Comparison of ENCODE assay signal across 8 cellular contexts in the genomic region with DNA sequence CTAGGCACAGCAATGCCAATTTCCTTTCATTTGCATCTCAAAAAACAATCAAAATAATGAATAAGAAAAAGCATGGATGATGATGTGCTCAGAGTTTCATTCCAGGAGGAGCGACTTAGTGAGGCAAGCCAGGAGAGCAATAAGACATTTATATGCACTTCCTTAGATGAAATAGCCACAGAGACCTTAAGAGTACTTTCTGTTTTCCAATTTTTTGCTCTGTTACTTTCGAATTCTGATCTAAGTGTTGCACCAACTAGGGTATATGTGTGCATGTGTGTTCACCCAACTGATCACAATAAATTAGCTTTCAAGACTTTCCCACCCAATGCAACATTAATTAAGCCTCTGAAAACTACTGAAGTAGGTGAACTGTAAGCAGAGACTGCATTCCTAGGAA. TPM values are rescaled to one million over a fixed set of nuclear protein-coding genes. Genes with fewer than 3 reads are reported as not detected.
A peak's percentile ranks its signal among the peaks of the same experiment; 100 is the strongest.
DNase-seq lines count a peak whose midpoint lies in the region; ATAC-seq, FAIRE-seq and TF ChIP-seq lines count a peak whose summit lies in the region.

No MANE protein-coding gene starts in this region.

- no peak for TF ChIP-seq RAD21 in HepG2 (CRISPR knock-in tag; IDR thresholded peaks at IDR 0.05)

- no peaks in the 10 kb centered on the region for H3K79me2 ChIP-seq in HepG2 (ENCODE audit: insufficient read depth, low read length)

- POLR2A ChIA-PET in activated CD4-positive, alpha-beta T cell treated with anti-CD3 and anti-CD28 coated beads, Interleukin-2, amount 10 ng/mL, durations not matched to agents 7 days and 5 days (lab: Charles Lee): interaction anchor here (0.6 kb wide), 1 partner anchor 15 kb away, joined by 3 read pairs; no protein-coding TSS in a partner anchor
- POLR2A ChIA-PET in HepG2 (lab: Yijun Ruan, JAX): no interaction called here

- H3K4me1 ChIP-seq in HepG2 (ENCODE audit: insufficient read depth, low read length) (peaks cover 13% of the 10 kb centered on the region), suprapubic skin (peaks cover 27% of the 10 kb centered on the region)

- no peak for FAIRE-seq in HepG2 (lab: Jason Lieb, UNC)

- 43% methylated on average over 2 of the region's 2 CpGs for WGBS in HepG2 (ENCODE audit: low lambda C conversion rate)
- WGBS in suprapubic skin: 23% methylated on average over 2 of the region's 2 CpGs

- no peak overlapping the region for H2AFZ ChIP-seq in HepG2 (ENCODE audit: low read length)

- ATAC-seq in HepG2: no peak
- no peak for ATAC-seq in GM18907 (IDR thresholded peaks at IDR 0.05; ENCODE audit: unreplicated experiment)
- ATAC-seq in GM19324 (IDR thresholded peaks at IDR 0.05; ENCODE audit: low FRiP score, unreplicated experiment): no peak
- no peak for ATAC-seq in GM18858 (IDR thresholded peaks at IDR 0.05; ENCODE audit: unreplicated experiment)

- H3K9me3 ChIP-seq in HepG2 (ENCODE audit: low read length) (peaks cover 7% of the 10 kb centered on the region), suprapubic skin (no peaks in the 10 kb centered on the region)

- H3K4me2 ChIP-seq in HepG2 (ENCODE audit: low read depth, low read length): peak overlapping the region; percentile 86; the same call in 1 of the 2 replicates

- no TSS peak for BruUV-seq in HepG2 (replicated peaks; lab: Mats Ljungman, UMichigan)

- H3K4me3 ChIP-seq in astrocyte of the cerebellum (ENCODE audit: low read depth, low read length) (peak overlapping the region; percentile 50), HepG2 (replicated peaks in 1 of 3; ENCODE audit: insufficient read depth in 1 of 3, low read depth in 2 of 3, low read length in 3 of 3) (peak overlapping the region in 1 of 3 experiments; percentile 64; a peak in 1 of 6 replicates), suprapubic skin (peak overlapping the region; percentile 56)

- H3K9ac ChIP-seq in HepG2 (ENCODE audit: insufficient read depth, low read depth, low read length): no peak overlapping the region

- H3K27ac Mint-ChIP-seq in activated CD4-positive, alpha-beta T cell treated with anti-CD3 and anti-CD28 coated beads, Interleukin-2, amount 10 ng/mL, durations not matched to agents 7 days and 5 days: peak overlapping the region; percentile 83

- DNase-seq in activated CD4-positive, alpha-beta T cell treated with anti-CD3 and anti-CD28 coated beads, Interleukin-2, amount 10 ng/mL, durations not matched to agents 7 days and 5 days: no peak
- no peak for DNase-seq in activated CD4-positive, alpha-beta T cell treated with anti-CD3 and anti-CD28 coated beads, Interleukin-2, amount 50 U/mL, for 48 hours
- no peak for DNase-seq in astrocyte of the cerebellum (ENCODE audit: low read depth)
- DNase-seq in HepG2 (ENCODE audit: low spot score): no peak
- DNase-seq in suprapubic skin (ENCODE audit: low spot score in 2 of 2): no peak

- CTCF ChIA-PET in activated CD4-positive, alpha-beta T cell treated with anti-CD3 and anti-CD28 coated beads, Interleukin-2, amount 10 ng/mL, durations not matched to agents 7 days and 5 days (lab: Charles Lee): no interaction called here
- CTCF ChIA-PET in HepG2 (lab: Yijun Ruan, JAX; ENCODE audit: low intra/inter-chr PET ratio, low total read pairs): no interaction called here

- H3K27ac ChIP-seq in HepG2 (ENCODE audit: extremely low read length, insufficient read depth, low read length) (no peak overlapping the region), suprapubic skin (peak overlapping the region; percentile 90)

- peaks cover 10% of the 10 kb centered on the region for H3K9me3 Mint-ChIP-seq in activated CD4-positive, alpha-beta T cell treated with anti-CD3 and anti-CD28 coated beads, Interleukin-2, amount 10 ng/mL, durations not matched to agents 7 days and 5 days

- TF ChIP-seq POLR2A in HepG2 (IDR thresholded peaks at IDR 0.05; ENCODE audit: insufficient read depth in 1 of 2, low read depth in 2 of 2, low read length in 2 of 2) (no peak), suprapubic skin (IDR thresholded peaks at IDR 0.05) (no peak)

- H3K36me3 ChIP-seq in HepG2 (replicated peaks in 1 of 2; ENCODE audit: control insufficient read depth in 1 of 2, insufficient read depth in 2 of 2, low read length in 2 of 2) (no peaks in the 10 kb centered on the region), suprapubic skin (no peaks in the 10 kb centered on the region)

- no peaks in the 10 kb centered on the region for H4K20me1 ChIP-seq in HepG2 (ENCODE audit: insufficient read depth, low read length)

- TF ChIP-seq CTCF in astrocyte of the cerebellum (IDR thresholded peaks at IDR 0.05; ENCODE audit: low read depth, low read length, missing control alignments): no peak
- no peak for TF ChIP-seq CTCF in HepG2 (CRISPR knock-in tag; IDR thresholded peaks at IDR 0.05)
- TF ChIP-seq CTCF in suprapubic skin (IDR thresholded peaks at IDR 0.05): no peak

- intact Hi-C loops in HepG2 (cut with micrococcal nuclease; ENCODE audit: unreplicated experiment): loop anchor here (5.0 kb wide), 2 partner anchors 142 to 153 kb away; no protein-coding TSS in a partner anchor

- in situ Hi-C loops in astrocyte of the cerebellum (cut with HindIII; ENCODE audit: low sequenced_read_pairs) (no loop called here), HepG2 (cut with HindIII; ENCODE audit: extremely low pct_ligation_motif_present, low pct_unique_long_range_greater_than_20kb) (no loop called here)

- peaks cover 6% of the 10 kb centered on the region for H3K27me3 Mint-ChIP-seq in activated CD4-positive, alpha-beta T cell treated with anti-CD3 and anti-CD28 coated beads, Interleukin-2, amount 10 ng/mL, durations not matched to agents 7 days and 5 days

- peaks cover 24% of the 10 kb centered on the region for H3K4me1 Mint-ChIP-seq in activated CD4-positive, alpha-beta T cell treated with anti-CD3 and anti-CD28 coated beads, Interleukin-2, amount 10 ng/mL, durations not matched to agents 7 days and 5 days

- peak overlapping the region; percentile 85 for H3K4me3 Mint-ChIP-seq in activated CD4-positive, alpha-beta T cell treated with anti-CD3 and anti-CD28 coated beads, Interleukin-2, amount 10 ng/mL, durations not matched to agents 7 days and 5 days

- peaks cover 7% of the 10 kb centered on the region for H3K36me3 Mint-ChIP-seq in activated CD4-positive, alpha-beta T cell treated with anti-CD3 and anti-CD28 coated beads, Interleukin-2, amount 10 ng/mL, durations not matched to agents 7 days and 5 days (ENCODE audit: low read depth)

- no peak for TF ChIP-seq EP300 in HepG2 (IDR thresholded peaks at IDR 0.05; ENCODE audit: low read depth in 2 of 2, low read length in 2 of 2)
- TF ChIP-seq EP300 in HepG2 (CRISPR knock-in tag; IDR thresholded peaks at IDR 0.05; ENCODE audit: borderline replicate concordance): no peak
- TF ChIP-seq EP300 in suprapubic skin (IDR thresholded peaks at IDR 0.05): no peak

- H3K27me3 ChIP-seq in HepG2 (ENCODE audit: control insufficient read depth in 1 of 2, insufficient read depth in 2 of 2, low read length in 2 of 2) (peaks cover 0 to 7% of the 10 kb centered on the region in 2 experiments; a peak in 3 of 5 replicates), suprapubic skin (no peaks in the 10 kb centered on the region)

TF ChIP-seq in HepG2, 621 proteins besides CTCF, POLR2A, EP300 and RAD21:
- TF ChIP-seq CBX2 (IDR thresholded peaks at IDR 0.05; ENCODE audit: low read depth, low read length) (no peak), CBX2 (CRISPR knock-in tag; IDR thresholded peaks at IDR 0.05; ENCODE audit: low read depth) (no peak), U2AF2 (IDR thresholded peaks at IDR 0.05; ENCODE audit: low read depth, low read length) (no peak), ZNF790 (CRISPR knock-in tag; IDR thresholded peaks at IDR 0.05; ENCODE audit: borderline replicate concordance) (no peak), ZBTB20 (CRISPR knock-in tag; IDR thresholded peaks at IDR 0.05; ENCODE audit: borderline replicate concordance, low read depth) (no peak)

RNA-seq across cellular contexts. Expression of a gene that starts 0.7 kb away (rescaled TPM):
- 1 to 10 TPM; 4.8 to 5.2 TPM for total RNA-seq in activated CD4-positive, alpha-beta T cell treated with anti-CD3 and anti-CD28 coated beads, Interleukin-2, amount 10 ng/mL, durations not matched to agents 7 days and 5 days
- not detected in 2 replicates for total RNA-seq in HepG2 (2016; rRNA removed; fragmentation: Illumina TruSeq; extraction: Trizol)
- total RNA-seq in HepG2 (2016; cell fraction: cytosol; rRNA removed; fragmentation: Illumina TruSeq; extraction: Trizol; ENCODE audit: low read depth): not detected in 2 replicates
- not detected in 2 replicates for total RNA-seq in HepG2 (2016; cell fraction: insoluble cytoplasmic fraction; rRNA removed; fragmentation: Illumina TruSeq; extraction: Trizol)
- total RNA-seq in HepG2 (2016; cell fraction: membrane; rRNA removed; fragmentation: Illumina TruSeq; extraction: Trizol): not detected in 2 replicates
- not detected in 2 replicates for total RNA-seq in HepG2 (2016; cell fraction: nucleus; rRNA removed; fragmentation: Illumina TruSeq; extraction: Trizol)
- not detected in 2 replicates for polyA plus RNA-seq in HepG2 (2011; rRNA removed)
- polyA plus RNA-seq in HepG2 (2011; cell fraction: cytosol; rRNA removed): not detected in 2 replicates
- polyA plus RNA-seq in HepG2 (2011; cell fraction: nucleus; rRNA removed): not detected in 2 replicates
- not detected in 2 replicates for polyA plus RNA-seq in HepG2 (2012)
- polyA plus RNA-seq in HepG2 (2016; cell fraction: cytosol; fragmentation: Illumina TruSeq; extraction: Trizol; ENCODE audit: low read depth): not detected in 2 replicates
- polyA plus RNA-seq in HepG2 (2016; cell fraction: insoluble cytoplasmic fraction; fragmentation: Illumina TruSeq; extraction: Trizol; ENCODE audit: low read depth): not detected in 2 replicates
- not detected in 2 replicates for polyA plus RNA-seq in HepG2 (2016; cell fraction: membrane; fragmentation: Illumina TruSeq; extraction: Trizol; ENCODE audit: low read depth)
- not detected in 2 replicates for polyA plus RNA-seq in HepG2 (2016; cell fraction: nucleus; fragmentation: Illumina TruSeq; extraction: Trizol; ENCODE audit: insufficient read depth, low read depth)
- polyA minus RNA-seq in HepG2 (2011; rRNA and poly(A)+ RNA removed; ENCODE audit: low replicate concordance): 11.1 TPM in 1 of 2 replicates, not detected in the other
- polyA minus RNA-seq in HepG2 (2011; cell fraction: cytosol; rRNA and poly(A)+ RNA removed): not detected in 2 replicates
- not detected in 2 replicates for polyA minus RNA-seq in HepG2 (2011; cell fraction: nucleus; rRNA and poly(A)+ RNA removed)
- 10 to 100 TPM; 18.0 to 32.8 (median 20.6) TPM for total RNA-seq in suprapubic skin
